In genomic region chr10:128820663-128821062, GRCh38 we compare ENCODE assay signal across 38 cellular contexts.
"Had no signal": no experiment of that assay in that cellular context is flagged by ENCODE, and none has a peak within 500 bp of the region (broad histone marks: within the 10 kb centered on the region; RNA-seq: fewer than 3 reads in every experiment).

No MANE protein-coding gene starts in this region.

- FAIRE-seq: astrocyte, TTC549 had no signal

- H3K4me3 ChIP-seq: adrenal gland, body of pancreas, breast epithelium had no signal

- H3K36me3 Mint-ChIP-seq: activated CD4-positive, alpha-beta memory T cell treated with anti-CD3 and anti-CD28 coated beads for 36 hours; activated naive CD4-positive, alpha-beta T cell treated with anti-CD3 and anti-CD28 coated beads, Interleukin-2, amount 50 U/mL, for 72 hours; activated naive CD8-positive, alpha-beta T cell treated with anti-CD3 and anti-CD28 coated beads for 36 hours had no signal

- H3K4me1 ChIP-seq: adrenal gland, body of pancreas, breast epithelium had no signal

- ATAC-seq: activated CD8-positive, alpha-beta T cell treated with anti-CD3 and anti-CD28 coated beads for 36 hours; activated naive CD4-positive, alpha-beta T cell treated with anti-CD3 and anti-CD28 coated beads, Interleukin-2, amount 50 U/mL, for 72 hours; activated T-cell treated with anti-CD3 and anti-CD28 coated beads, Interleukin-2, amount 50 U/mL, for 4 hours; activated T-cell treated with anti-CD3 and anti-CD28 coated beads, Interleukin-2, amount 50 U/mL, for 72 hours; activated T-helper 17 cell treated with anti-CD3 and anti-CD28 coated beads, Interleukin-2, amount 50 U/mL, for 72 hours; body of pancreas had no signal

- H3K36me3 ChIP-seq: adrenal gland, brain microvascular endothelial cell, breast epithelium had no signal

- H3K27ac Mint-ChIP-seq: activated B cell treated with CpG ODN at 0.5 μM for 24 hours; activated CD4-positive, alpha-beta memory T cell treated with anti-CD3 and anti-CD28 coated beads for 36 hours; activated CD4-positive, alpha-beta T cell treated with anti-CD3 and anti-CD28 coated beads, Interleukin-2, amount 10 ng/mL, durations not matched to agents 24 days and 14 days; activated CD8-positive, alpha-beta T cell treated with anti-CD3 and anti-CD28 coated beads for 36 hours; activated naive CD4-positive, alpha-beta T cell treated with anti-CD3 and anti-CD28 coated beads for 36 hours; activated naive CD4-positive, alpha-beta T cell treated with anti-CD3 and anti-CD28 coated beads, Interleukin-2, amount 50 U/mL, for 72 hours; activated naive CD8-positive, alpha-beta T cell treated with anti-CD3 and anti-CD28 coated beads for 36 hours; activated T-cell treated with anti-CD3 and anti-CD28 coated beads, Interleukin-2, amount 50 U/mL, for 72 hours; activated T-helper 1 cell treated with anti-CD3 and anti-CD28 coated beads, Interleukin-12 subunit alpha, Interleukin-12 subunit beta, Interleukin-2, Interleukin-4 antibody, amounts not matched to agents 30 ng/mL and 10 ng/mL and 1 ng/mL, durations not matched to agents 14 hours and 24 hours and 36 hours; activated T-helper 17 cell treated with anti-CD3 and anti-CD28 coated beads, Interleukin-2, amount 50 U/mL, for 72 hours; T-helper 1 cell treated with Interleukin-12 subunit alpha and Interleukin-12 subunit beta and Interleukin-4 antibody, amounts not matched to agents 30 μg/mL and 1 μg/mL, for 36 hours had no signal

- H3K4me1 Mint-ChIP-seq: activated B cell treated with CpG ODN at 0.5 μM for 24 hours; activated CD4-positive, alpha-beta T cell treated with anti-CD3 and anti-CD28 coated beads, Interleukin-2, amount 10 ng/mL, durations not matched to agents 24 days and 14 days; activated naive CD8-positive, alpha-beta T cell treated with anti-CD3 and anti-CD28 coated beads for 36 hours; activated T-helper 17 cell treated with anti-CD3 and anti-CD28 coated beads, Interleukin-2, amount 50 U/mL, for 72 hours; central memory CD8-positive, alpha-beta T cell had no signal

- H3K4me3 Mint-ChIP-seq: activated B cell treated with CpG ODN at 0.5 μM for 24 hours; activated CD4-positive, alpha-beta memory T cell treated with anti-CD3 and anti-CD28 coated beads for 36 hours; activated CD4-positive, alpha-beta T cell treated with anti-CD3 and anti-CD28 coated beads, Interleukin-2, amount 10 ng/mL, durations not matched to agents 24 days and 14 days; activated CD8-positive, alpha-beta T cell treated with anti-CD3 and anti-CD28 coated beads for 36 hours; activated naive CD4-positive, alpha-beta T cell treated with anti-CD3 and anti-CD28 coated beads for 36 hours; activated naive CD8-positive, alpha-beta T cell treated with anti-CD3 and anti-CD28 coated beads for 36 hours; activated T-cell treated with anti-CD3 and anti-CD28 coated beads, Interleukin-2, amount 50 U/mL, for 4 hours; activated T-cell treated with anti-CD3 and anti-CD28 coated beads, Interleukin-2, amount 50 U/mL, for 72 hours; activated T-helper 1 cell treated with anti-CD3 and anti-CD28 coated beads, Interleukin-12 subunit alpha, Interleukin-12 subunit beta, Interleukin-2, Interleukin-4 antibody, amounts not matched to agents 30 ng/mL and 10 ng/mL and 1 ng/mL, durations not matched to agents 14 hours and 24 hours and 36 hours; activated T-helper 17 cell treated with anti-CD3 and anti-CD28 coated beads, Interleukin-2, amount 50 U/mL, for 72 hours; central memory CD8-positive, alpha-beta T cell; T-helper 1 cell treated with Interleukin-12 subunit alpha and Interleukin-12 subunit beta and Interleukin-4 antibody, amounts not matched to agents 30 μg/mL and 1 μg/mL, for 36 hours; T-helper 2 cell treated with Interferon-gamma antibody and Interleukin-4, amounts not matched to agents 5 μg/mL and 100 μg/mL, for 36 hours had no signal

- H3K27ac ChIP-seq: adrenal gland, body of pancreas, brain microvascular endothelial cell, breast epithelium, VCaP had no signal

- H3K27me3 ChIP-seq: adrenal gland, body of pancreas, brain microvascular endothelial cell had no signal

- DNase-seq: activated B cell treated with CpG ODN at 0.5 μM for 24 hours; activated CD4-positive, alpha-beta memory T cell treated with anti-CD3 and anti-CD28 coated beads for 36 hours; activated CD4-positive, alpha-beta T cell treated with anti-CD3 and anti-CD28 coated beads for 4 hours; activated CD4-positive, alpha-beta T cell treated with anti-CD3 and anti-CD28 coated beads, Interleukin-2, amount 10 ng/mL, durations not matched to agents 24 days and 14 days; activated CD4-positive, alpha-beta T cell treated with anti-CD3 and anti-CD28 coated beads, Interleukin-2, amount 50 U/mL, for 1 hour; activated CD4-positive, alpha-beta T cell treated with anti-CD3 and anti-CD28 coated beads, Interleukin-2, amount 50 U/mL, for 4 hours; activated CD4-positive, CD25-positive, alpha-beta regulatory T cell treated with anti-CD3 and anti-CD28 coated beads, Interleukin-2, amount 50 U/mL, for 72 hours; activated CD8-positive, alpha-beta memory T cell treated with anti-CD3 and anti-CD28 coated beads, Interleukin-2, amount 50 U/mL, for 4 hours; activated CD8-positive, alpha-beta T cell treated with anti-CD3 and anti-CD28 coated beads for 36 hours; activated effector memory CD4-positive, alpha-beta T cell treated with anti-CD3 and anti-CD28 coated beads, Interleukin-2, amount 50 U/mL, for 16 hours; activated gamma-delta T cell treated with Interleukin-2 at 50 U/mL for 16 hours; activated naive CD4-positive, alpha-beta T cell; activated naive CD4-positive, alpha-beta T cell treated with anti-CD3 and anti-CD28 coated beads for 36 hours; activated naive CD4-positive, alpha-beta T cell treated with anti-CD3 and anti-CD28 coated beads, Interleukin-2, amount 50 U/mL, for 16 hours; activated naive CD8-positive, alpha-beta T cell treated with anti-CD3 and anti-CD28 coated beads for 36 hours; activated T-cell treated with anti-CD3 and anti-CD28 coated beads for 4 hours; activated T-cell treated with anti-CD3 and anti-CD28 coated beads, Interleukin-2, amount 50 U/mL, for 1 hour; activated T-cell treated with anti-CD3 and anti-CD28 coated beads, Interleukin-2, amount 50 U/mL, for 4 hours; activated T-cell treated with anti-CD3 and anti-CD28 coated beads, Interleukin-2, amount 50 U/mL, for 72 hours; adrenal gland; amniotic stem cell; aorta; body of pancreas; brain microvascular endothelial cell; SW 1271; T-helper 1 cell; T-helper 2 cell; T-helper 9 cell had no signal

- H3K9me3 ChIP-seq: adrenal gland, body of pancreas, breast epithelium had no signal

- H3K9me3 Mint-ChIP-seq: activated B cell treated with CpG ODN at 0.5 μM for 24 hours; activated CD4-positive, alpha-beta memory T cell treated with anti-CD3 and anti-CD28 coated beads for 36 hours; activated CD4-positive, alpha-beta T cell treated with anti-CD3 and anti-CD28 coated beads, Interleukin-2, amount 10 ng/mL, durations not matched to agents 24 days and 14 days; activated CD8-positive, alpha-beta T cell treated with anti-CD3 and anti-CD28 coated beads for 36 hours; activated naive CD4-positive, alpha-beta T cell treated with anti-CD3 and anti-CD28 coated beads for 36 hours; activated naive CD8-positive, alpha-beta T cell treated with anti-CD3 and anti-CD28 coated beads for 36 hours; activated T-cell treated with anti-CD3 and anti-CD28 coated beads, Interleukin-2, amount 50 U/mL, for 4 hours; activated T-cell treated with anti-CD3 and anti-CD28 coated beads, Interleukin-2, amount 50 U/mL, for 72 hours; activated T-helper 1 cell treated with anti-CD3 and anti-CD28 coated beads, Interleukin-12 subunit alpha, Interleukin-12 subunit beta, Interleukin-2, Interleukin-4 antibody, amounts not matched to agents 30 ng/mL and 10 ng/mL and 1 ng/mL, durations not matched to agents 14 hours and 24 hours and 36 hours; T-helper 1 cell treated with Interleukin-12 subunit alpha and Interleukin-12 subunit beta and Interleukin-4 antibody, amounts not matched to agents 30 μg/mL and 1 μg/mL, for 36 hours; T-helper 2 cell treated with Interferon-gamma antibody and Interleukin-4, amounts not matched to agents 5 μg/mL and 100 μg/mL, for 36 hours had no signal
